ENCODE assay signal across 13 cellular contexts in genomic region chr14:57485635-57486034, GRCh38.
DNase-seq lines count a peak whose midpoint lies in the region; ATAC-seq lines count a peak whose summit lies in the region.
"Had no signal": no experiment of that assay in that cellular context is flagged by ENCODE, and none has a peak within 500 bp of the region (broad histone marks: within the 10 kb centered on the region; RNA-seq: fewer than 3 reads in every experiment).

No MANE protein-coding gene starts in this region.

- no peaks in the 10 kb centered on the region for H3K36me3 ChIP-seq in BLaER1 treated with 17β-estradiol and CSF1 and Interleukin-3, amounts not matched to agents 10 nM and 100 nM
- no peaks in the 10 kb centered on the region for H3K36me3 ChIP-seq in effector memory CD4-positive, alpha-beta T cell (ENCODE audit: control insufficient read depth, insufficient read depth, low read length)
- H3K36me3 ChIP-seq: ascending aorta, stomach had no signal

- DNase-seq in GM19238 (ENCODE audit: insufficient read length, low spot score): peak; percentile 19
- no peak for DNase-seq in stimulated activated CD4-positive, alpha-beta T cell treated with anti-CD3 and anti-CD28 coated beads, Interleukin-12 subunit alpha, Interleukin-12 subunit beta, amount 100 ng/mL, for 4 hours
- DNase-seq in effector memory CD4-positive, alpha-beta T cell: no peak
- no peak for DNase-seq in activated T-cell treated with anti-CD3 and anti-CD28 coated beads for 4 hours
- DNase-seq in RKO (ENCODE audit: low spot score): no peak
- DNase-seq: GDM1, NCI-H2107, SIG-M5, stomach had no signal

- H3K27ac ChIP-seq in BLaER1 treated with 17β-estradiol and CSF1 and Interleukin-3, amounts not matched to agents 10 nM and 100 nM: no peak overlapping the region
- no peak overlapping the region for H3K27ac ChIP-seq in effector memory CD4-positive, alpha-beta T cell (ENCODE audit: insufficient read depth, low read length, poor library complexity, severe bottlenecking)
- H3K27ac ChIP-seq: ascending aorta, stomach had no signal

- H3K9ac ChIP-seq in BLaER1 treated with 17β-estradiol and CSF1 and Interleukin-3, amounts not matched to agents 10 nM and 100 nM: no peak overlapping the region

- no peak overlapping the region for H3K4me3 ChIP-seq in BLaER1 treated with 17β-estradiol and CSF1 and Interleukin-3, amounts not matched to agents 10 nM and 100 nM
- H3K4me3 ChIP-seq in effector memory CD4-positive, alpha-beta T cell (ENCODE audit: insufficient read depth, low read depth, low read length, poor library complexity, severe bottlenecking): no peak overlapping the region
- H3K4me3 ChIP-seq: ascending aorta, stomach had no signal

- H3K4me1 ChIP-seq in BLaER1 treated with 17β-estradiol and CSF1 and Interleukin-3, amounts not matched to agents 10 nM and 100 nM: peaks cover 0 to 9% (median 8%) of the 10 kb centered on the region in 10 experiments; a peak in 12 of 20 replicates
- H3K4me1 ChIP-seq in effector memory CD4-positive, alpha-beta T cell (ENCODE audit: control insufficient read depth, insufficient read depth, low read length, poor library complexity, severe bottlenecking): no peaks in the 10 kb centered on the region
- H3K4me1 ChIP-seq: ascending aorta had no signal

- ATAC-seq in HG02623 (IDR thresholded peaks at IDR 0.05; ENCODE audit: unreplicated experiment) (peak; percentile 94), HG03439 (IDR thresholded peaks at IDR 0.05; ENCODE audit: unreplicated experiment) (peak; percentile 74)

- H3K27me3 ChIP-seq in BLaER1 treated with 17β-estradiol and CSF1 and Interleukin-3, amounts not matched to agents 10 nM and 100 nM: no peaks in the 10 kb centered on the region
- no peaks in the 10 kb centered on the region for H3K27me3 ChIP-seq in effector memory CD4-positive, alpha-beta T cell (replicated peaks; ENCODE audit: control insufficient read depth, insufficient read depth, low read length, poor library complexity, severe bottlenecking)
- H3K27me3 ChIP-seq: ascending aorta, stomach had no signal

- peak overlapping the region in 10 of 11 experiments; percentile 2 to 38 (median 16); a peak in 8 of 22 replicates for H3K4me2 ChIP-seq in BLaER1 treated with 17β-estradiol and CSF1 and Interleukin-3, amounts not matched to agents 10 nM and 100 nM

- H3K9me3 ChIP-seq in BLaER1 treated with 17β-estradiol and CSF1 and Interleukin-3, amounts not matched to agents 10 nM and 100 nM (replicated peaks in 1 of 11): no peaks in the 10 kb centered on the region
- no peaks in the 10 kb centered on the region for H3K9me3 ChIP-seq in effector memory CD4-positive, alpha-beta T cell (ENCODE audit: control insufficient read depth, low read length)
- H3K9me3 ChIP-seq: ascending aorta, stomach had no signal

- H4K20me1 ChIP-seq in BLaER1 treated with 17β-estradiol and CSF1 and Interleukin-3, amounts not matched to agents 10 nM and 100 nM: no peaks in the 10 kb centered on the region
